Comparison of ENCODE assay signal across 8 cellular contexts in genomic region chr1:54406339-54407181, GRCh38. TPM values are rescaled to one million over a fixed set of nuclear protein-coding genes. Genes with fewer than 3 reads are reported as not detected.
DNase-seq lines count a peak whose midpoint lies in the region; ATAC-seq and TF ChIP-seq lines count a peak whose summit lies in the region.

Gene SSBP3 (minus strand): TSS chr1:54406394.

- POLR2A ChIA-PET in HEK293 (lab: Yijun Ruan, JAX) (interaction anchor here (0.6 to 2.3 kb wide), 22 partner anchors 10 to 1980 kb away, joined by 3 to 44 read pairs (median 5); partner anchors contain the start of genes CYB5RL, IFT25, LRRC42 and MRPL37), SK-N-SH (lab: Yijun Ruan, JAX) (interaction anchor here (0.5 to 2.3 kb wide), 12 partner anchors 73 to 285 kb away, joined by 3 to 21 read pairs (median 4); partner anchors contain the start of genes ACOT11, CYB5RL and MRPL37)

- H3K27me3 Mint-ChIP-seq in activated naive CD4-positive, alpha-beta T cell treated with anti-CD3 and anti-CD28 coated beads, Interleukin-2, amount 50 U/mL, for 24 hours, result no peaks in the 10 kb centered on the region
- no peaks in the 10 kb centered on the region for H3K27me3 Mint-ChIP-seq in osteocyte (ENCODE audit: unreplicated experiment)

- H3K9me2 ChIP-seq in SK-N-SH, result no peaks in the 10 kb centered on the region

- H3K27ac Mint-ChIP-seq in activated naive CD4-positive, alpha-beta T cell treated with anti-CD3 and anti-CD28 coated beads, Interleukin-2, amount 50 U/mL, for 24 hours, result peak within 1 kb of the TSS; percentile 94
- H3K27ac Mint-ChIP-seq in osteocyte (ENCODE audit: unreplicated experiment), result peak within 1 kb of the TSS; percentile 92

- H3K4me1 ChIP-seq in HEK293 (ENCODE audit: control insufficient read depth, insufficient read depth, low read length) (peaks cover 16% of the 10 kb centered on the region), SK-N-SH (ENCODE audit: control insufficient read depth in 1 of 2, insufficient read depth in 2 of 2, low read depth in 1 of 2, low read length in 1 of 2) (peaks cover 20 to 41% of the 10 kb centered on the region in 2 experiments), thoracic aorta (ENCODE audit: control insufficient read depth in 1 of 2, low read depth in 2 of 2) (peaks cover 23 to 47% of the 10 kb centered on the region in 2 donors)

- peaks cover 5% of the 10 kb centered on the region; the same call in 1 of the 2 replicates for H4K20me1 ChIP-seq in SK-N-SH (ENCODE audit: insufficient read depth)

- H3K4me3 Mint-ChIP-seq in activated naive CD4-positive, alpha-beta T cell treated with anti-CD3 and anti-CD28 coated beads, Interleukin-2, amount 50 U/mL, for 24 hours, result peak within 1 kb of the TSS; percentile 90
- peak within 1 kb of the TSS; percentile 86 for H3K4me3 Mint-ChIP-seq in osteocyte (ENCODE audit: unreplicated experiment)

- H3K9ac ChIP-seq in SK-N-SH, result peak within 1 kb of the TSS; percentile 64

- H3F3A ChIP-seq in SK-N-SH (replicated peaks; ENCODE audit: insufficient read depth), result peaks cover 22% of the 10 kb centered on the region

- H3K9me3 Mint-ChIP-seq in activated naive CD4-positive, alpha-beta T cell treated with anti-CD3 and anti-CD28 coated beads, Interleukin-2, amount 50 U/mL, for 24 hours, result no peaks in the 10 kb centered on the region
- H3K9me3 Mint-ChIP-seq in osteocyte (ENCODE audit: unreplicated experiment), result no peaks in the 10 kb centered on the region

- peaks cover 28% of the 10 kb centered on the region for H3K79me2 ChIP-seq in SK-N-SH (ENCODE audit: insufficient read depth)

- peak; percentile 66 for ATAC-seq in thoracic aorta (ENCODE audit: insufficient number of reproducible peaks, low FRiP score, low read depth)

- peak within 1 kb of the TSS; percentile 83 for H2AFZ ChIP-seq in SK-N-SH (ENCODE audit: low read depth)

- WGBS in SK-N-SH (ENCODE audit: low lambda C conversion rate), result 2% methylated on average over 18 of the region's 100 CpGs

- peak; percentile 57 for DNase-seq in GF-D8 (lab: John Stamatoyannopoulos, UW)
- peak; percentile 92 for DNase-seq in NAMALWA (ENCODE audit: low spot score)
- peak; percentile 99 for DNase-seq in SK-N-SH
- DNase-seq in glomerular endothelial cell (ENCODE audit: extremely low read depth, low read depth, low spot score), result no peak
- peak; percentile 98 for DNase-seq in osteocyte (ENCODE audit: extremely low spot score, unreplicated experiment)
- peak; percentile 53 for DNase-seq in thoracic aorta (ENCODE audit: low spot score)

- no peak for TF ChIP-seq RAD21 in SK-N-SH (IDR thresholded peaks at IDR 0.05; ENCODE audit: low read length)

- H3K27ac ChIP-seq in HEK293 (ENCODE audit: extremely low read depth, low read depth, low read length) (peak within 1 kb of the TSS; percentile 76), SK-N-SH (ENCODE audit: low read depth in 2 of 2, low read length in 1 of 2) (peak within 1 kb of the TSS; percentile 96 to 99), thoracic aorta (peak within 1 kb of the TSS; percentile 69 to 75)

- peaks cover 12% of the 10 kb centered on the region for H3K36me3 Mint-ChIP-seq in activated naive CD4-positive, alpha-beta T cell treated with anti-CD3 and anti-CD28 coated beads, Interleukin-2, amount 50 U/mL, for 24 hours
- peaks cover 8% of the 10 kb centered on the region for H3K36me3 Mint-ChIP-seq in osteocyte (ENCODE audit: unreplicated experiment)

- peaks cover 0 to 17% of the 10 kb centered on the region in 2 experiments; a peak in 1 of 3 replicates for H3K36me3 ChIP-seq in HEK293 (ENCODE audit: control insufficient read depth in 2 of 2, insufficient read depth in 1 of 2, low read length in 2 of 2)
- peaks cover 6 to 14% of the 10 kb centered on the region in 2 experiments for H3K36me3 ChIP-seq in SK-N-SH (replicated peaks in 1 of 2; ENCODE audit: control insufficient read depth in 1 of 2, insufficient read depth in 2 of 2, low read length in 1 of 2)
- no peaks in the 10 kb centered on the region for H3K36me3 ChIP-seq in thoracic aorta

- peaks cover 67% of the 10 kb centered on the region for H3K4me1 Mint-ChIP-seq in activated naive CD4-positive, alpha-beta T cell treated with anti-CD3 and anti-CD28 coated beads, Interleukin-2, amount 50 U/mL, for 24 hours
- H3K4me1 Mint-ChIP-seq in osteocyte (ENCODE audit: unreplicated experiment), result peaks cover 38% of the 10 kb centered on the region

- peak within 1 kb of the TSS; percentile 99 for H3K4me2 ChIP-seq in SK-N-SH

- no peak for TF ChIP-seq EP300 in SK-N-SH (IDR thresholded peaks at IDR 0.05; ENCODE audit: borderline replicate concordance in 1 of 2, low read depth in 1 of 2, low read length in 1 of 2)

- peak within 1 kb of the TSS; percentile 71 for H3K4me3 ChIP-seq in HEK293 (ENCODE audit: low read depth, low read length)
- peak within 1 kb of the TSS; percentile 72 to 84 for H3K4me3 ChIP-seq in SK-N-SH (ENCODE audit: low read depth in 2 of 2, low read length in 1 of 2)
- H3K4me3 ChIP-seq in thoracic aorta, result peak within 1 kb of the TSS; percentile 96

- peak; percentile 86 for TF ChIP-seq CTCF in HEK293 (tag by site-specific recombination; IDR thresholded peaks at IDR 0.05)
- peak; percentile 31 for TF ChIP-seq CTCF in SK-N-SH (IDR thresholded peaks at IDR 0.05)
- peak; percentile 18 for TF ChIP-seq CTCF in osteocyte (IDR thresholded peaks at IDR 0.05)
- no peak for TF ChIP-seq CTCF in thoracic aorta (IDR thresholded peaks at IDR 0.05)

- no peaks in the 10 kb centered on the region for H3K27me3 ChIP-seq in SK-N-SH (ENCODE audit: insufficient read depth)
- H3K27me3 ChIP-seq in thoracic aorta (replicated peaks; ENCODE audit: insufficient read depth), result no peaks in the 10 kb centered on the region

- CTCF ChIA-PET in HEK293 (lab: Yijun Ruan, JAX), result interaction anchor here (0.6 to 1.2 kb wide), 8 partner anchors 9 to 285 kb away, joined by 3 to 16 read pairs (median 3); no protein-coding TSS in a partner anchor
- CTCF ChIA-PET in SK-N-SH (lab: Yijun Ruan, JAX), result interaction anchor here (0.8 to 2.3 kb wide), 12 partner anchors 14 to 386 kb away, joined by 3 to 38 read pairs (median 4); partner anchors contain the start of gene ACOT11

- H3K9me3 ChIP-seq in HEK293 (ENCODE audit: control insufficient read depth, insufficient read depth, low read depth, low read length) (no peaks in the 10 kb centered on the region), SK-N-SH (no peaks in the 10 kb centered on the region), thoracic aorta (no peaks in the 10 kb centered on the region)

TF ChIP-seq in HEK293, 187 proteins besides CTCF, POLR2A, EP300 and RAD21 (continues in another document):
- TF ChIP-seq ZNF660 (tag by site-specific recombination; IDR thresholded peaks at IDR 0.05) (0 out of 2 replicates have a peak, but pooled peaks have one; percentile 16), ZNF121 (tag by site-specific recombination; IDR thresholded peaks at IDR 0.05) (no peak), ZNF548 (tag by site-specific recombination; IDR thresholded peaks at IDR 0.05) (no peak), ZIC2 (tag by site-specific recombination; IDR thresholded peaks at IDR 0.05) (peak; percentile 86)
- TF ChIP-seq, protein P1, sequence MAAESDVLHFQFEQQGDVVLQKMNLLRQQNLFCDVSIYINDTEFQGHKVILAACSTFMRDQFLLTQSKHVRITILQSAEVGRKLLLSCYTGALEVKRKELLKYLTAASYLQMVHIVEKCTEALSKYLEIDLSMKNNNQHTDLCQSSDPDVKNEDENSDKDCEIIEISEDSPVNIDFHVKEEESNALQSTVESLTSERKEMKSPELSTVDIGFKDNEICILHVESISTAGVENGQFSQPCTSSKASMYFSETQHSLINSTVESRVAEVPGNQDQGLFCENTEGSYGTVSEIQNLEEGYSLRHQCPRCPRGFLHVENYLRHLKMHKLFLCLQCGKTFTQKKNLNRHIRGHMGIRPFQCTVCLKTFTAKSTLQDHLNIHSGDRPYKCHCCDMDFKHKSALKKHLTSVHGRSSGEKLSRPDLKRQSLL (tag by site-specific recombination; IDR thresholded peaks at IDR 0.05), result peak; percentile 24; the same call in 1 of the 2 replicates

TF ChIP-seq in SK-N-SH, 30 proteins besides CTCF, POLR2A, EP300 and RAD21:
- TF ChIP-seq, protein P2, sequence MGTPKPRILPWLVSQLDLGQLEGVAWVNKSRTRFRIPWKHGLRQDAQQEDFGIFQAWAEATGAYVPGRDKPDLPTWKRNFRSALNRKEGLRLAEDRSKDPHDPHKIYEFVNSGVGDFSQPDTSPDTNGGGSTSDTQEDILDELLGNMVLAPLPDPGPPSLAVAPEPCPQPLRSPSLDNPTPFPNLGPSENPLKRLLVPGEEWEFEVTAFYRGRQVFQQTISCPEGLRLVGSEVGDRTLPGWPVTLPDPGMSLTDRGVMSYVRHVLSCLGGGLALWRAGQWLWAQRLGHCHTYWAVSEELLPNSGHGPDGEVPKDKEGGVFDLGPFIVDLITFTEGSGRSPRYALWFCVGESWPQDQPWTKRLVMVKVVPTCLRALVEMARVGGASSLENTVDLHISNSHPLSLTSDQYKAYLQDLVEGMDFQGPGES (IDR thresholded peaks at IDR 0.05; ENCODE audit: low read depth, low read length), result peak; percentile 52
- TF ChIP-seq, protein P3, sequence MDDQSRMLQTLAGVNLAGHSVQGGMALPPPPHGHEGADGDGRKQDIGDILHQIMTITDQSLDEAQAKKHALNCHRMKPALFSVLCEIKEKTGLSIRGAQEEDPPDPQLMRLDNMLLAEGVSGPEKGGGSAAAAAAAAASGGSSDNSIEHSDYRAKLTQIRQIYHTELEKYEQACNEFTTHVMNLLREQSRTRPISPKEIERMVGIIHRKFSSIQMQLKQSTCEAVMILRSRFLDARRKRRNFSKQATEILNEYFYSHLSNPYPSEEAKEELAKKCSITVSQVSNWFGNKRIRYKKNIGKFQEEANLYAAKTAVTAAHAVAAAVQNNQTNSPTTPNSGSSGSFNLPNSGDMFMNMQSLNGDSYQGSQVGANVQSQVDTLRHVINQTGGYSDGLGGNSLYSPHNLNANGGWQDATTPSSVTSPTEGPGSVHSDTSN (IDR thresholded peaks at IDR 0.05), result peak; percentile 97
- no peak for TF ChIP-seq TCF12 (IDR thresholded peaks at IDR 0.05)
- TF ChIP-seq CHD2 (IDR thresholded peaks at IDR 0.05; ENCODE audit: low read length, partially characterized antibody), result peak; percentile 40
- 0 out of 2 replicates have a peak, but pooled peaks have one; percentile 11 for TF ChIP-seq TAF1 (IDR thresholded peaks at IDR 0.05; ENCODE audit: borderline replicate concordance, low read depth, low read length)
- TF ChIP-seq SIN3A (IDR thresholded peaks at IDR 0.05; ENCODE audit: borderline replicate concordance, low read depth, low read length), result 0 out of 2 replicates have a peak, but pooled peaks have one; percentile 38
- no peak for TF ChIP-seq TEAD4 (IDR thresholded peaks at IDR 0.05; ENCODE audit: borderline replicate concordance, insufficient read depth)
- TF ChIP-seq MXI1 (IDR thresholded peaks at IDR 0.05; ENCODE audit: low read depth, low read length), result peak; percentile 35; the same call in 1 of the 2 replicates

RNA-seq across cellular contexts. Expression of gene SSBP3, which starts in this region (rescaled TPM):
- polyA plus RNA-seq in SK-N-SH (2012; rRNA removed), result 18.0 and 26.2 TPM in 2 replicates
- polyA plus RNA-seq in SK-N-SH (2012; cell fraction: cytosol; rRNA removed), result 15.6 and 23.2 TPM in 2 replicates
- polyA plus RNA-seq in SK-N-SH (2012; cell fraction: nucleus; rRNA removed), result 11.7 and 18.1 TPM in 2 replicates
- 29.8 and 33.1 TPM in 2 replicates for total RNA-seq in glomerular endothelial cell
- total RNA-seq in osteocyte, result 56.4 and 68.1 TPM in 2 replicates
- 10 to 100 TPM; 33.4 to 87.1 TPM for total RNA-seq in thoracic aorta
